In the genomic region with DNA sequence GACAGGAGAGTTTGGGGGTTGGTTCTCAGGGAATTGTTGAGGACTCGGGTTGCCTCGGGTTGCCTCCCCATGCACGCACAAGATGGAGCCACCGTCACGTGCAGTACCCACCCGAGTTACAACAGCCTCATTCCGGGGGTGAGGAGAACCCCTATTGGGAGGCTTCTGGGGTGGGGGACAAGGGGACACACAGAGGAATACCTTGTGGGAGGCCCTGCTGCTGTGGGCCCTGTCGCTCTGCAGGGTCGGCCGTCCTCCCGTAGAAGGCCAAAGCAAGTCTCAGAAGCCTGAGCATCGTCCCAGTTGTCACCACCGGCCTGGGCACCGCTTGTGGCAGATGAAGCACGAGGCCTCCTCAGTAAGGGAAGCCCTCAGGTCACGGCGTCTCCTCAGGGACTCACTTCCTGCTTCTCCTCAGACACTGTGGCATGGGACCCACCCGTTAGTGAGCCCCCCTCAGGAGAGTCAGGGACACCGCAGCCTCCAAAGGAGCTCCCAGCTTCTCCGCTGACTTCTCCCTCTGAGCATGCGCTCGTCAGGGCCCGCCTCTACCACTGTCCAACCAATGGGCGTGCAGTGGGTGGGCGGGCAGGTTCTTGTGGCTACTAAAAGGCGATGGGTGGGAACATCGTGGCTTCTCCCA, we compare ENCODE assay signal across 2 cellular contexts.
TF ChIP-seq lines count a peak whose summit lies in the region.

A gene with protein sequence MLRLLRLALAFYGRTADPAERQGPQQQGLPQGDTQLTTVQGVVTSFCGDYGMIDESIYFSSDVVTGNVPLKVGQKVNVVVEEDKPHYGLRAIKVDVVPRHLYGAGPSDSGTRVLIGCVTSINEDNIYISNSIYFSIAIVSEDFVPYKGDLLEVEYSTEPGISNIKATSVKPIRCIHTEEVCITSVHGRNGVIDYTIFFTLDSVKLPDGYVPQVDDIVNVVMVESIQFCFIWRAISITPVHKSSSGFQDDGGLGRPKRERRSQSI (minus strand): TSS at position 522 of the 643 bp plus-strand sequence. CDS start 227 bp downstream, at position 295.

TF ChIP-seq in H1, 55 proteins besides CTCF, POLR2A, EP300 and RAD21:
- TF ChIP-seq RFX5 (IDR thresholded peaks at IDR 0.05; ENCODE audit: borderline replicate concordance, low read depth, low read length) (no peak), FOSL1 (IDR thresholded peaks at IDR 0.05; ENCODE audit: insufficient read depth, low read depth, low read length) (no peak), E2F6 (IDR thresholded peaks at IDR 0.05) (peak; percentile 16; the same call in 1 of the 2 replicates), HDAC2 (IDR thresholded peaks at IDR 0.05; ENCODE audit: borderline replicate concordance in 1 of 2, low read depth in 2 of 2, low read length in 2 of 2) (no peak), NANOG (IDR thresholded peaks at IDR 0.05; ENCODE audit: insufficient read depth, low read depth, low read length, poor library complexity, severe bottlenecking) (no peak)

TF ChIP-seq in HepG2, 621 proteins besides CTCF, POLR2A, EP300 and RAD21:
- no peak for TF ChIP-seq ISX (CRISPR knock-in tag; conservative IDR thresholded peaks at IDR 0.05)
- TF ChIP-seq AGO2 (optimal IDR thresholded peaks at IDR 0.05; ENCODE audit: low read depth, low read length): no peak
- no peak for TF ChIP-seq ZFP91 (CRISPR knock-in tag; IDR thresholded peaks at IDR 0.05; ENCODE audit: borderline replicate concordance)
